ENCODE assay signal across 13 cellular contexts in the genomic region with DNA sequence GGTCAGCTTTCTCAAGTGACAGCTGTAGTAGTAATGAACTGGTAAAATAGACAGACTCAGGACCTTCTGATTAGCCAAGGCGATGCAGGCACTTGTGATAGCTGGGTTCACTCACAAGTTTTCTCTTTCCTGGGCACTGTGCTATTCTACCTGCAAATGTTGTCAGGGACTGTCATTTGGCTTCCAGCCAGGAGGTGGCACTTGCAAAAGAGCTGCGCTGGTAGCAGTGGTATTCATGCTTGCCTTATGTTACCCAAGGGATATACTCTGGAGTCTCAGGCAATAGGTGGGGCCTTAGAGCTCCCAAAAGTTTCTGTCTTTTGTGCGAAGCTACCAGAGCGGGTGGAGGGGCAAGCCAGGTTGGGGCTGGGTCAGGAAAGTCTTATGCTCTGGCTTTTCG. TPM values are rescaled to one million over a fixed set of nuclear protein-coding genes. Genes with fewer than 3 reads are reported as not detected.
A peak's percentile ranks its signal among the peaks of the same experiment; 100 is the strongest.
DNase-seq lines count a peak whose midpoint lies in the region; ATAC-seq and TF ChIP-seq lines count a peak whose summit lies in the region.
"Had no signal": no experiment of that assay in that cellular context is flagged by ENCODE, and none has a peak within 500 bp of the region (broad histone marks: within the 10 kb centered on the region; RNA-seq: fewer than 3 reads in every experiment).

No MANE protein-coding gene starts in this region.

- no peak overlapping the region for H4K8ac ChIP-seq in mesendoderm (ENCODE audit: low read depth, low read length)

- no peak overlapping the region for H2BK120ac ChIP-seq in mesendoderm (ENCODE audit: low read depth, low read length)

- CTCF ChIA-PET in WTC11 (lab: Charles Lee): interaction anchor here (0.7 to 3.4 kb wide), 10 partner anchors 16 to 542 kb away, joined by 3 to 22 read pairs (median 4); partner anchors contain the start of gene IFI44L

- H3K4ac ChIP-seq in mesendoderm (ENCODE audit: low read depth, low read length): no peak overlapping the region

- H2BK15ac ChIP-seq in mesendoderm (replicated peaks; ENCODE audit: low read depth): no peak overlapping the region

- no peak; the same call in 1 of the 2 replicates for TF ChIP-seq CTCF in WTC11 (IDR thresholded peaks at IDR 0.05)
- TF ChIP-seq CTCF in GM13976 (IDR thresholded peaks at IDR 0.05; ENCODE audit: borderline replicate concordance, control extremely low read depth, extremely low read depth, insufficient read depth, missing control alignments): no peak

- no peak overlapping the region for H3K23ac ChIP-seq in mesendoderm (ENCODE audit: low read length)

- H3K79me1 ChIP-seq in mesendoderm (ENCODE audit: low read length): no peaks in the 10 kb centered on the region

- H3K27me3 ChIP-seq in mesendoderm (ENCODE audit: insufficient read depth, low read length, poor library complexity): no peaks in the 10 kb centered on the region

- no peaks in the 10 kb centered on the region for H3K9me3 Mint-ChIP-seq in WTC11
- H3K9me3 Mint-ChIP-seq: natural killer cell treated with Interleukin-12 subunit alpha and Interleukin-12 subunit beta and Interleukin-15 and Interleukin-18, amount 100 ng/mL, for 72 hours had no signal

- peak; percentile 17 for DNase-seq in NCI-H510A (lab: John Stamatoyannopoulos, UW)
- no peak for DNase-seq in NCI-H510A treated with DMSO at 0.1 percent for 48 hours (lab: John Stamatoyannopoulos, UW)
- DNase-seq in WTC11 (ENCODE audit: low spot score): peak; percentile 62
- DNase-seq in mesendoderm: peak; percentile 71
- no peak for DNase-seq in UCSD-AML1 (lab: John Stamatoyannopoulos, UW; ENCODE audit: unreplicated experiment)
- DNase-seq in stimulated activated naive CD4-positive, alpha-beta T cell treated with Interleukin-2 at 50 U/mL for 16 hours (lab: John Stamatoyannopoulos, UW): no peak
- DNase-seq in GM13976 (ENCODE audit: low spot score): no peak
- DNase-seq: anterior cingulate cortex, foreskin melanocyte, left ventricle myocardium inferior had no signal

- no peak overlapping the region for H3K9ac ChIP-seq in mesendoderm (ENCODE audit: low read length)

- ATAC-seq in GM18873 (IDR thresholded peaks at IDR 0.05; ENCODE audit: low FRiP score, unreplicated experiment): peak; percentile 56
- ATAC-seq in WTC11: peak; percentile 95
- ATAC-seq: Panc1 had no signal

- no peak overlapping the region for H3K18ac ChIP-seq in mesendoderm (ENCODE audit: low read length)

- no peaks in the 10 kb centered on the region for H3K79me2 ChIP-seq in mesendoderm (ENCODE audit: control insufficient read depth, insufficient read depth, low read length)

- no peaks in the 10 kb centered on the region for H3K27me3 Mint-ChIP-seq in WTC11 (ENCODE audit: low read depth)
- H3K27me3 Mint-ChIP-seq: natural killer cell treated with Interleukin-12 subunit alpha and Interleukin-12 subunit beta and Interleukin-15 and Interleukin-18, amount 100 ng/mL, for 72 hours had no signal

- H3K27ac ChIP-seq in mesendoderm (ENCODE audit: low read depth, low read length): no peak overlapping the region
- H3K27ac ChIP-seq: left ventricle myocardium inferior had no signal

- H3K4me3 Mint-ChIP-seq in WTC11: no peak overlapping the region
- H3K4me3 Mint-ChIP-seq: natural killer cell treated with Interleukin-12 subunit alpha and Interleukin-12 subunit beta and Interleukin-15 and Interleukin-18, amount 100 ng/mL, for 72 hours had no signal

- H2AK5ac ChIP-seq in mesendoderm (ENCODE audit: low read length): no peak overlapping the region

- no peak overlapping the region for H3K56ac ChIP-seq in mesendoderm (ENCODE audit: low read length)

- H3K27ac Mint-ChIP-seq in WTC11: no peak overlapping the region
- H3K27ac Mint-ChIP-seq: natural killer cell treated with Interleukin-12 subunit alpha and Interleukin-12 subunit beta and Interleukin-15 and Interleukin-18, amount 100 ng/mL, for 72 hours had no signal

- H3K36me3 Mint-ChIP-seq in WTC11: no peaks in the 10 kb centered on the region
- H3K36me3 Mint-ChIP-seq: natural killer cell treated with Interleukin-12 subunit alpha and Interleukin-12 subunit beta and Interleukin-15 and Interleukin-18, amount 100 ng/mL, for 72 hours had no signal

- in situ Hi-C loops in GM13976 (cut with MboI; ENCODE audit: low sequenced_read_pairs, unreplicated experiment): loop anchor here (10.0 kb wide), 1 partner anchor 538 kb away; no protein-coding TSS in a partner anchor

- no peak overlapping the region for H3K4me3 ChIP-seq in mesendoderm (ENCODE audit: low read length)
- H3K4me3 ChIP-seq: left ventricle myocardium inferior had no signal

- H3K36me3 ChIP-seq in mesendoderm (ENCODE audit: control insufficient read depth, insufficient read depth, low read length): no peaks in the 10 kb centered on the region
- H3K36me3 ChIP-seq: left ventricle myocardium inferior had no signal

- WGBS in mesendoderm (ENCODE audit: extremely low coverage, insufficient coverage, low lambda C conversion rate): no CpG with 5 or more reads among the region's 5 CpGs

- H3K4me2 ChIP-seq in mesendoderm (ENCODE audit: low read length): no peak overlapping the region

- H3K4me1 Mint-ChIP-seq in WTC11: no peaks in the 10 kb centered on the region

- H2BK5ac ChIP-seq in mesendoderm (ENCODE audit: low read length): no peak overlapping the region

- POLR2A ChIA-PET in WTC11 (lab: Charles Lee): interaction anchor here (0.8 kb wide), 1 partner anchor 28 kb away, joined by 3 read pairs; no protein-coding TSS in a partner anchor

- H4K5ac ChIP-seq in mesendoderm (ENCODE audit: low read length): no peak overlapping the region

- no peaks in the 10 kb centered on the region for H3K4me1 ChIP-seq in mesendoderm (ENCODE audit: control insufficient read depth, low read depth, low read length)
- H3K4me1 ChIP-seq: left ventricle myocardium inferior had no signal

TF ChIP-seq in WTC11, 78 proteins besides CTCF, POLR2A, EP300 and RAD21 (continues in another document):
- no peak for TF ChIP-seq JUN (CRISPR knock-in tag; IDR thresholded peaks at IDR 0.05)
- TF ChIP-seq, protein P1, sequence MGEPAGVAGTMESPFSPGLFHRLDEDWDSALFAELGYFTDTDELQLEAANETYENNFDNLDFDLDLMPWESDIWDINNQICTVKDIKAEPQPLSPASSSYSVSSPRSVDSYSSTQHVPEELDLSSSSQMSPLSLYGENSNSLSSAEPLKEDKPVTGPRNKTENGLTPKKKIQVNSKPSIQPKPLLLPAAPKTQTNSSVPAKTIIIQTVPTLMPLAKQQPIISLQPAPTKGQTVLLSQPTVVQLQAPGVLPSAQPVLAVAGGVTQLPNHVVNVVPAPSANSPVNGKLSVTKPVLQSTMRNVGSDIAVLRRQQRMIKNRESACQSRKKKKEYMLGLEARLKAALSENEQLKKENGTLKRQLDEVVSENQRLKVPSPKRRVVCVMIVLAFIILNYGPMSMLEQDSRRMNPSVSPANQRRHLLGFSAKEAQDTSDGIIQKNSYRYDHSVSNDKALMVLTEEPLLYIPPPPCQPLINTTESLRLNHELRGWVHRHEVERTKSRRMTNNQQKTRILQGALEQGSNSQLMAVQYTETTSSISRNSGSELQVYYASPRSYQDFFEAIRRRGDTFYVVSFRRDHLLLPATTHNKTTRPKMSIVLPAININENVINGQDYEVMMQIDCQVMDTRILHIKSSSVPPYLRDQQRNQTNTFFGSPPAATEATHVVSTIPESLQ (CRISPR knock-in tag; IDR thresholded peaks at IDR 0.05): no peak
- no peak for TF ChIP-seq TCF7 (CRISPR knock-in tag; IDR thresholded peaks at IDR 0.05; ENCODE audit: low read depth)
- no peak for TF ChIP-seq RORB (CRISPR knock-in tag; IDR thresholded peaks at IDR 0.05)
- no peak for TF ChIP-seq SOX15 (CRISPR knock-in tag; IDR thresholded peaks at IDR 0.05)
- TF ChIP-seq, protein P2, sequence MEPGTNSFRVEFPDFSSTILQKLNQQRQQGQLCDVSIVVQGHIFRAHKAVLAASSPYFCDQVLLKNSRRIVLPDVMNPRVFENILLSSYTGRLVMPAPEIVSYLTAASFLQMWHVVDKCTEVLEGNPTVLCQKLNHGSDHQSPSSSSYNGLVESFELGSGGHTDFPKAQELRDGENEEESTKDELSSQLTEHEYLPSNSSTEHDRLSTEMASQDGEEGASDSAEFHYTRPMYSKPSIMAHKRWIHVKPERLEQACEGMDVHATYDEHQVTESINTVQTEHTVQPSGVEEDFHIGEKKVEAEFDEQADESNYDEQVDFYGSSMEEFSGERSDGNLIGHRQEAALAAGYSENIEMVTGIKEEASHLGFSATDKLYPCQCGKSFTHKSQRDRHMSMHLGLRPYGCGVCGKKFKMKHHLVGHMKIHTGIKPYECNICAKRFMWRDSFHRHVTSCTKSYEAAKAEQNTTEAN (CRISPR knock-in tag; IDR thresholded peaks at IDR 0.05): no peak
- no peak for TF ChIP-seq NR2C2 (CRISPR knock-in tag; IDR thresholded peaks at IDR 0.05)
- TF ChIP-seq, protein P3, sequence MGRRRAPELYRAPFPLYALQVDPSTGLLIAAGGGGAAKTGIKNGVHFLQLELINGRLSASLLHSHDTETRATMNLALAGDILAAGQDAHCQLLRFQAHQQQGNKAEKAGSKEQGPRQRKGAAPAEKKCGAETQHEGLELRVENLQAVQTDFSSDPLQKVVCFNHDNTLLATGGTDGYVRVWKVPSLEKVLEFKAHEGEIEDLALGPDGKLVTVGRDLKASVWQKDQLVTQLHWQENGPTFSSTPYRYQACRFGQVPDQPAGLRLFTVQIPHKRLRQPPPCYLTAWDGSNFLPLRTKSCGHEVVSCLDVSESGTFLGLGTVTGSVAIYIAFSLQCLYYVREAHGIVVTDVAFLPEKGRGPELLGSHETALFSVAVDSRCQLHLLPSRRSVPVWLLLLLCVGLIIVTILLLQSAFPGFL (CRISPR knock-in tag; IDR thresholded peaks at IDR 0.05; ENCODE audit: borderline replicate concordance): no peak
- no peak for TF ChIP-seq MXD4 (CRISPR knock-in tag; IDR thresholded peaks at IDR 0.05; ENCODE audit: borderline replicate concordance)
- no peak for TF ChIP-seq IRF1 (CRISPR knock-in tag; IDR thresholded peaks at IDR 0.05)
- no peak for TF ChIP-seq ZNF416 (CRISPR knock-in tag; IDR thresholded peaks at IDR 0.05)

RNA-seq across cellular contexts. Expression of gene IFI44, which starts 23.5 kb away (rescaled TPM):
- 0.15 TPM in 1 of 3 replicates, not detected in the others for total RNA-seq in WTC11 (2021)
- polyA plus RNA-seq in mesendoderm (2013, experiment 1 of 2): not detected
- not detected for polyA plus RNA-seq in mesendoderm (2013, experiment 2 of 2)

RNA-seq across cellular contexts. Expression of gene IFI44L, which starts 52.9 kb away (rescaled TPM):
- 0.13 to 0.53 TPM (median 0.21 TPM) in 3 replicates for total RNA-seq in WTC11 (2021)
- not detected for polyA plus RNA-seq in mesendoderm (2013, experiment 1 of 2)
- polyA plus RNA-seq in mesendoderm (2013, experiment 2 of 2): not detected

Comparison
In these comparisons a context has a peak if more than half of its experiments do, and no peak if none do; other contexts are left out.
1. DNase-seq: peak in NCI-H510A (single experiment), WTC11 (single experiment) and mesendoderm (single experiment); none in NCI-H510A treated with DMSO at 0.1 percent for 48 hours (single experiment), UCSD-AML1 (single experiment), stimulated activated naive CD4-positive, alpha-beta T cell treated with Interleukin-2 at 50 U/mL for 16 hours (single experiment) and GM13976 (single experiment).